In the genomic region with DNA sequence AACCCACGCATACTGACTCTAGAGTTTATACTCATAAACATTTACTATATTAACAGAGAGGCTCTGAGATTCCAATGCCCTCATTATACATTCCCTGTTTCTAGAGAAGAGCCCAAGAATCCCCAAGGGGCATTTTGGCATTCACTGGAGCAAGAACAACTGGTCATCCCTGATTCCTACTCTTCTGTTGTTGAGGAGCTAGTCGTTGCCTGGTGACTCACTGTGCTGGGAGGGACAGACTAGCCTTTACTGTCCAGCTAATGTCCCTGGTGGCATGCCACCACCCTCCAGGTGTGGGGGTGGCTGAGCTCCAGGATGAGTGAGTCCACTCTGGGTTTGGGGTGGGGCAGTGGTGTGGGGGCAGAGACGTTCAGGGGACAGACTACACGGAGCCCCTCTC, we compare ENCODE assay signal across 11 cellular contexts. TPM values are rescaled to one million over a fixed set of nuclear protein-coding genes. Genes with fewer than 3 reads are reported as not detected.
DNase-seq lines count a peak whose midpoint lies in the region; ATAC-seq, FAIRE-seq and TF ChIP-seq lines count a peak whose summit lies in the region.
"Had no signal": no experiment of that assay in that cellular context is flagged by ENCODE, and none has a peak within 500 bp of the region (broad histone marks: within the 10 kb centered on the region; RNA-seq: fewer than 3 reads in every experiment).

No MANE protein-coding gene starts in this region.

- no TSS peak for BruUV-seq in Caco-2 (replicated peaks; lab: Mats Ljungman, UMichigan)

- H3K9me3 Mint-ChIP-seq in Caco-2 (ENCODE audit: unreplicated experiment): no peaks in the 10 kb centered on the region
- H3K9me3 Mint-ChIP-seq: CD8-positive, alpha-beta T cell had no signal

- CTCF ChIA-PET in Caco-2 (lab: Charles Lee): interaction anchor here (0.8 kb wide), 1 partner anchor 100 kb away, joined by 3 read pairs; no protein-coding TSS in a partner anchor

- ATAC-seq in pancreas (peak in 3 of 4 donors; percentile 44 to 70 (median 58)), HG02798 (IDR thresholded peaks at IDR 0.05; ENCODE audit: poor library complexity, unreplicated experiment) (no peak)
- ATAC-seq: CD8-positive, alpha-beta T cell had no signal

- H3K4me1 ChIP-seq in Caco-2 (peaks cover 16% of the 10 kb centered on the region), pancreas (no peaks in the 10 kb centered on the region)

- DNase-seq in Caco-2 (peak in 1 of 2 experiments; percentile 15), RPMI7951 (ENCODE audit: low read depth) (peak; percentile 94), fibroblast of mammary gland (ENCODE audit: low read depth) (peak; percentile 90), pancreas (no peak), SHP77 (lab: John Stamatoyannopoulos, UW) (no peak), superior temporal gyrus (ENCODE audit: extremely low spot score) (no peak), cortex of kidney (lab: John Stamatoyannopoulos, UW) (no peak)
- DNase-seq: CD8-positive, alpha-beta T cell; NCI-H69; ovary had no signal

- FAIRE-seq in pancreas (lab: Jason Lieb, UNC): no peak

- no peaks in the 10 kb centered on the region for H3K36me3 Mint-ChIP-seq in Caco-2 (ENCODE audit: insufficient read depth, unreplicated experiment)
- H3K36me3 Mint-ChIP-seq: CD8-positive, alpha-beta T cell had no signal

- no peak overlapping the region for H3K4me3 ChIP-seq in Caco-2 (ENCODE audit: low read depth, low read length)
- H3K4me3 ChIP-seq in fibroblast of mammary gland (ENCODE audit: control insufficient read depth, low read depth, low read length): no peak overlapping the region
- no peak overlapping the region for H3K4me3 ChIP-seq in pancreas
- H3K4me3 ChIP-seq: ovary had no signal

- POLR2A ChIA-PET in Caco-2 (lab: Charles Lee): no interaction called here

- H3K4me1 Mint-ChIP-seq in Caco-2 (ENCODE audit: low read depth, unreplicated experiment): peaks cover 15% of the 10 kb centered on the region

- 45 to 50% methylated on average over 4 of the region's 4 CpGs for WGBS in pancreas, 2 donors

- H3K9me3 ChIP-seq in Caco-2 (no peaks in the 10 kb centered on the region), pancreas (no peaks in the 10 kb centered on the region)
- H3K9me3 ChIP-seq: ovary had no signal

- intact Hi-C loops in Caco-2 (cut with micrococcal nuclease; ENCODE audit: unreplicated experiment): no loop called here
- intact Hi-C loops in pancreas (cut with DNase I): no loop called here

- H3K36me3 ChIP-seq in Caco-2 (ENCODE audit: control insufficient read depth, insufficient read depth, low read length) (no peaks in the 10 kb centered on the region), pancreas (no peaks in the 10 kb centered on the region)
- H3K36me3 ChIP-seq: ovary had no signal

- H3K27me3 Mint-ChIP-seq in Caco-2 (ENCODE audit: insufficient read depth, unreplicated experiment): no peaks in the 10 kb centered on the region

- H3K27ac ChIP-seq in pancreas: peak overlapping the region in 1 of 4 donors; percentile 4
- H3K27ac ChIP-seq: ovary had no signal

- H3K4me3 Mint-ChIP-seq in Caco-2 (ENCODE audit: unreplicated experiment): no peak overlapping the region
- H3K4me3 Mint-ChIP-seq: CD8-positive, alpha-beta T cell had no signal

- H3K27me3 ChIP-seq in Caco-2 (replicated peaks; ENCODE audit: control insufficient read depth, insufficient read depth, low read length) (no peaks in the 10 kb centered on the region), pancreas (no peaks in the 10 kb centered on the region)
- H3K27me3 ChIP-seq: ovary had no signal

- peak overlapping the region; percentile 78 for H3K27ac Mint-ChIP-seq in Caco-2 (ENCODE audit: unreplicated experiment)
- H3K27ac Mint-ChIP-seq: CD8-positive, alpha-beta T cell had no signal

- TF ChIP-seq CTCF in Caco-2 (IDR thresholded peaks at IDR 0.05; ENCODE audit: insufficient read depth in 1 of 2, low read depth in 1 of 2, low read length in 1 of 2, severe bottlenecking in 1 of 2, unreplicated experiment in 1 of 2) (no peak), fibroblast of mammary gland (conservative IDR thresholded peaks at IDR 0.05; ENCODE audit: control insufficient read depth, insufficient read depth, low read depth, low read length) (no peak), pancreas (IDR thresholded peaks at IDR 0.05) (no peak)

RNA-seq across cellular contexts. Expression of gene RHOB, which starts 49.2 kb away (rescaled TPM):
- total RNA-seq in Caco-2 (2022): 20.8 and 24.1 TPM in 2 replicates
- total RNA-seq in RPMI7951 (2014; rRNA removed; shearing (Covaris generic)): 33.5 and 35.8 TPM in 2 replicates
- total RNA-seq in pancreas: 10 to 100 TPM; 27.5 to 70.0 (median 52.4) TPM
- 10 to 100 TPM; 56.3 to 98.5 TPM for polyA plus RNA-seq in pancreas

Comparison
In these comparisons a context has a peak if more than half of its experiments do, and no peak if none do; other contexts are left out.
1. DNase-seq: peak in RPMI7951 (single experiment) and fibroblast of mammary gland (single experiment); none in pancreas (0 of 6), SHP77 (0 of 2), superior temporal gyrus (single experiment) and cortex of kidney (single experiment).